ENCODE assay signal across 13 cellular contexts in genomic region chr12:6205761-6206160, GRCh38. TPM values are rescaled to one million over a fixed set of nuclear protein-coding genes. Genes with fewer than 3 reads are reported as not detected.
A peak's percentile ranks its signal among the peaks of the same experiment; 100 is the strongest.
DNase-seq lines count a peak whose midpoint lies in the region; ATAC-seq and TF ChIP-seq lines count a peak whose summit lies in the region.
"Had no signal": no experiment of that assay in that cellular context is flagged by ENCODE, and none has a peak within 500 bp of the region (broad histone marks: within the 10 kb centered on the region; RNA-seq: fewer than 3 reads in every experiment).

No MANE protein-coding gene starts in this region.

- intact Hi-C loops in breast epithelium (cut with DNase I; ENCODE audit: low total_unique reads) = loop anchor here (1.0 to 5.0 kb wide), 2 partner anchors 15 to 667 kb away; partner anchors contain the start of gene SPSB2
- intact Hi-C loops in lower lobe of right lung (cut with DNase I) = no loop called here
- intact Hi-C loops in activated T-helper 2 cell treated with anti-CD3 and anti-CD28 coated beads, Interferon-gamma antibody, Interleukin-2, Interleukin-4, amounts not matched to agents 10 μg/mL and 5 μg/mL and 100 μg/mL, durations not matched to agents 14 hours and 24 hours and 36 hours (cut with micrococcal nuclease) = no loop called here

- peaks cover 57% of the 10 kb centered on the region for H3K4me1 Mint-ChIP-seq in stimulated activated memory B cell treated with anti-CD40 and anti-IgM and Interleukin-4, amounts not matched to agents 10 μg/mL and 1 μg/mL and 100 μg/mL, for 72 hours
- peaks cover 9% of the 10 kb centered on the region for H3K4me1 Mint-ChIP-seq in activated T-helper 2 cell treated with anti-CD3 and anti-CD28 coated beads, Interferon-gamma antibody, Interleukin-2, Interleukin-4, amounts not matched to agents 10 μg/mL and 5 μg/mL and 100 μg/mL, durations not matched to agents 14 hours and 24 hours and 36 hours (ENCODE audit: low read depth)

- DNase-seq in breast epithelium (ENCODE audit: low spot score in 2 of 2) (no peak), lower lobe of right lung (no peak), hippocampal formation (lab: John Stamatoyannopoulos, UW) (no peak), caudate nucleus (lab: John Stamatoyannopoulos, UW) (no peak)
- DNase-seq in activated T-helper 2 cell treated with anti-CD3 and anti-CD28 coated beads, Interferon-gamma antibody, Interleukin-2, Interleukin-4, amounts not matched to agents 10 μg/mL and 5 μg/mL and 100 μg/mL, durations not matched to agents 14 hours and 24 hours and 36 hours (ENCODE audit: low spot score) = no peak
- DNase-seq: activated CD4-positive, alpha-beta T cell treated with anti-CD3 and anti-CD28 coated beads for 4 hours; AML-193; central memory CD4-positive, alpha-beta T cell; DND-41 had no signal

- TF ChIP-seq CTCF in breast epithelium (IDR thresholded peaks at IDR 0.05) (no peak), lower lobe of right lung (IDR thresholded peaks at IDR 0.05) (no peak)

- H3K9ac ChIP-seq in HUES48 (ENCODE audit: low read depth, low read length) = no peak overlapping the region

- no peaks in the 10 kb centered on the region for H3K9me3 Mint-ChIP-seq in stimulated activated memory B cell treated with anti-CD40 and anti-IgM and Interleukin-4, amounts not matched to agents 10 μg/mL and 1 μg/mL and 100 μg/mL, for 72 hours
- no peaks in the 10 kb centered on the region for H3K9me3 Mint-ChIP-seq in activated T-helper 2 cell treated with anti-CD3 and anti-CD28 coated beads, Interferon-gamma antibody, Interleukin-2, Interleukin-4, amounts not matched to agents 10 μg/mL and 5 μg/mL and 100 μg/mL, durations not matched to agents 14 hours and 24 hours and 36 hours

- H3K4me1 ChIP-seq in HUES48 (ENCODE audit: control insufficient read depth, insufficient read depth, low read length) (peaks cover 56% of the 10 kb centered on the region), breast epithelium (peaks cover 0 to 19% of the 10 kb centered on the region in 2 donors), lower lobe of right lung (peaks cover 99% of the 10 kb centered on the region)

- H3K27me3 ChIP-seq in HUES48 (ENCODE audit: control insufficient read depth, insufficient read depth, low read length) (no peaks in the 10 kb centered on the region), breast epithelium (no peaks in the 10 kb centered on the region), lower lobe of right lung (ENCODE audit: low read depth) (no peaks in the 10 kb centered on the region)

- H3K9me3 ChIP-seq in HUES48 (ENCODE audit: control insufficient read depth, insufficient read depth, low read length) (no peaks in the 10 kb centered on the region), breast epithelium (no peaks in the 10 kb centered on the region), lower lobe of right lung (no peaks in the 10 kb centered on the region)

- H3K27me3 Mint-ChIP-seq in stimulated activated memory B cell treated with anti-CD40 and anti-IgM and Interleukin-4, amounts not matched to agents 10 μg/mL and 1 μg/mL and 100 μg/mL, for 72 hours = peaks cover 14% of the 10 kb centered on the region
- peaks cover 23% of the 10 kb centered on the region for H3K27me3 Mint-ChIP-seq in activated T-helper 2 cell treated with anti-CD3 and anti-CD28 coated beads, Interferon-gamma antibody, Interleukin-2, Interleukin-4, amounts not matched to agents 10 μg/mL and 5 μg/mL and 100 μg/mL, durations not matched to agents 14 hours and 24 hours and 36 hours (ENCODE audit: low read depth)

- peak overlapping the region; percentile 52 for H3K27ac Mint-ChIP-seq in stimulated activated memory B cell treated with anti-CD40 and anti-IgM and Interleukin-4, amounts not matched to agents 10 μg/mL and 1 μg/mL and 100 μg/mL, for 72 hours
- no peak overlapping the region for H3K27ac Mint-ChIP-seq in activated T-helper 2 cell treated with anti-CD3 and anti-CD28 coated beads, Interferon-gamma antibody, Interleukin-2, Interleukin-4, amounts not matched to agents 10 μg/mL and 5 μg/mL and 100 μg/mL, durations not matched to agents 14 hours and 24 hours and 36 hours

- H3K4me3 Mint-ChIP-seq in stimulated activated memory B cell treated with anti-CD40 and anti-IgM and Interleukin-4, amounts not matched to agents 10 μg/mL and 1 μg/mL and 100 μg/mL, for 72 hours = no peak overlapping the region
- no peak overlapping the region for H3K4me3 Mint-ChIP-seq in activated T-helper 2 cell treated with anti-CD3 and anti-CD28 coated beads, Interferon-gamma antibody, Interleukin-2, Interleukin-4, amounts not matched to agents 10 μg/mL and 5 μg/mL and 100 μg/mL, durations not matched to agents 14 hours and 24 hours and 36 hours (ENCODE audit: low read depth)

- peaks cover 17% of the 10 kb centered on the region for H3K36me3 ChIP-seq in HUES48 (ENCODE audit: control insufficient read depth, insufficient read depth, low read length)
- H3K36me3 ChIP-seq in breast epithelium = no peaks in the 10 kb centered on the region
- H3K36me3 ChIP-seq in lower lobe of right lung = peaks cover 19% of the 10 kb centered on the region

- peaks cover 5% of the 10 kb centered on the region for H3K36me3 Mint-ChIP-seq in stimulated activated memory B cell treated with anti-CD40 and anti-IgM and Interleukin-4, amounts not matched to agents 10 μg/mL and 1 μg/mL and 100 μg/mL, for 72 hours
- no peaks in the 10 kb centered on the region for H3K36me3 Mint-ChIP-seq in activated T-helper 2 cell treated with anti-CD3 and anti-CD28 coated beads, Interferon-gamma antibody, Interleukin-2, Interleukin-4, amounts not matched to agents 10 μg/mL and 5 μg/mL and 100 μg/mL, durations not matched to agents 14 hours and 24 hours and 36 hours (ENCODE audit: low read depth)

- TF ChIP-seq POLR2A in breast epithelium (IDR thresholded peaks at IDR 0.05) = no peak

- ATAC-seq in lower lobe of right lung (no peak), HG03520 (IDR thresholded peaks at IDR 0.05; ENCODE audit: unreplicated experiment) (no peak)
- no peak for ATAC-seq in stimulated activated memory B cell treated with anti-CD40 and anti-IgM and Interleukin-4, amounts not matched to agents 10 μg/mL and 1 μg/mL and 100 μg/mL, for 72 hours
- ATAC-seq: GM12878 had no signal

- H3K4me3 ChIP-seq in HUES48 (ENCODE audit: low read depth, low read length) (no peak overlapping the region), breast epithelium (no peak overlapping the region), lower lobe of right lung (no peak overlapping the region)
- H3K4me3 ChIP-seq: GM12878 had no signal

- peak overlapping the region; percentile 89 for H3K27ac ChIP-seq in HUES48 (ENCODE audit: low read depth, low read length)
- peak overlapping the region; percentile 95 to 98 for H3K27ac ChIP-seq in breast epithelium
- peak overlapping the region; percentile 47 for H3K27ac ChIP-seq in lower lobe of right lung
- H3K27ac ChIP-seq in caudate nucleus (ENCODE audit: low read depth, low read length) = no peak overlapping the region

RNA-seq across cellular contexts. Expression of gene CD9, which starts 5.6 kb away (rescaled TPM):
- total RNA-seq in breast epithelium = 100 to 1,000 TPM in 2 of 3 donors, 10 to 100 TPM in 1; 91.1 to 436 (median 243) TPM
- total RNA-seq in lower lobe of right lung = 437 TPM
- 24.8 and 26.4 TPM in 2 replicates for total RNA-seq in activated T-helper 2 cell treated with anti-CD3 and anti-CD28 coated beads, Interferon-gamma antibody, Interleukin-2, Interleukin-4, amounts not matched to agents 10 μg/mL and 5 μg/mL and 100 μg/mL, durations not matched to agents 14 hours and 24 hours and 36 hours
